Comparison of ENCODE assay signal across 18 cellular contexts in the genomic region with DNA sequence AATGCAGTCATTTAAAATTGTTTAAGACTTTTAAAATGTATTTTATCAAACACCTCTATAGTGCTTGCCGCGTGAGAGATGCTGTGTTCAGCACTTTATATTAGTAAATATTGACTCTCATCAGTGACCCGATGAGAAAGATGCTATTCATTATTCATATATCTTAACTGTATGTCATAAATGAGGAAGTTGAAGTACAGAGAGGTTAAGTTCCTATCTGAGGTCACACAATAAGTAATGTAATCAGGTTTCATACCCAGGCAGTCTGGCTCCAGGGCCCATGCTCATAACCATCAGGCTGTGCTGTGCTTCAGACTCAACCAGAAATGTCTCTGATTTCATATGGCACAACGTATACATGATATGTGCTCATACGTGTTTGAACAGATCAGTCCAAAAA.
"Had no signal": no experiment of that assay in that cellular context is flagged by ENCODE, and none has a peak within 500 bp of the region (broad histone marks: within the 10 kb centered on the region; RNA-seq: fewer than 3 reads in every experiment).

No MANE protein-coding gene starts in this region.

- H3K4me3 Mint-ChIP-seq: activated naive CD4-positive, alpha-beta T cell treated with anti-CD3 and anti-CD28 coated beads for 36 hours; activated T-helper 17 cell treated with anti-CD3 and anti-CD28 coated beads, Interleukin-2, amount 50 U/mL, for 72 hours; dendritic cell treated with granulocyte-macrophage colony-stimulating factor and Interleukin-4, amounts not matched to agents 40 ng/mL and 50 ng/mL, for 4 days; immature natural killer cell; natural killer cell treated with Interleukin-12 subunit alpha and Interleukin-12 subunit beta and Interleukin-15 and Interleukin-18, amount 100 ng/mL, for 72 hours had no signal

- H3K27me3 Mint-ChIP-seq: dendritic cell treated with granulocyte-macrophage colony-stimulating factor and Interleukin-4, amounts not matched to agents 40 ng/mL and 50 ng/mL, for 4 days had no signal

- H3K9me3 ChIP-seq: ascending aorta, breast epithelium, heart left ventricle, tibial nerve had no signal

- H3K27ac ChIP-seq: ascending aorta, breast epithelium, heart left ventricle, tibial nerve had no signal

- H3K4me3 ChIP-seq: ascending aorta, breast epithelium, heart left ventricle, tibial nerve had no signal

- H3K4me1 ChIP-seq: ascending aorta, breast epithelium, heart left ventricle had no signal

- DNase-seq: activated CD4-positive, alpha-beta T cell treated with anti-CD3 and anti-CD28 coated beads for 1 hour; activated CD4-positive, alpha-beta T cell treated with anti-CD3 and anti-CD28 coated beads, Interleukin-2, amount 50 U/mL, for 4 hours; activated naive CD4-positive, alpha-beta T cell treated with anti-CD3 and anti-CD28 coated beads for 36 hours; cerebellar nuclear complex; effector memory CD4-positive, alpha-beta T cell; foreskin melanocyte; heart left ventricle; immature natural killer cell; mesenchymal stem cell; stimulated activated CD4-positive, alpha-beta T cell treated with anti-CD3 and anti-CD28 coated beads, Interleukin-2, amount 100 ng/mL, for 48 hours; stimulated activated naive CD4-positive, alpha-beta T cell; substantia nigra had no signal

- H3K36me3 Mint-ChIP-seq: immature natural killer cell; natural killer cell treated with Interleukin-12 subunit alpha and Interleukin-12 subunit beta and Interleukin-15 and Interleukin-18, amount 100 ng/mL, for 72 hours had no signal

- H3K36me3 ChIP-seq: ascending aorta, breast epithelium, heart left ventricle, tibial nerve had no signal

- H3K27ac Mint-ChIP-seq: activated naive CD4-positive, alpha-beta T cell treated with anti-CD3 and anti-CD28 coated beads for 36 hours; activated T-helper 17 cell treated with anti-CD3 and anti-CD28 coated beads, Interleukin-2, amount 50 U/mL, for 72 hours; dendritic cell treated with granulocyte-macrophage colony-stimulating factor and Interleukin-4, amounts not matched to agents 40 ng/mL and 50 ng/mL, for 4 days; immature natural killer cell; natural killer cell treated with Interleukin-12 subunit alpha and Interleukin-12 subunit beta and Interleukin-15 and Interleukin-18, amount 100 ng/mL, for 72 hours had no signal

- ATAC-seq: activated T-helper 17 cell treated with anti-CD3 and anti-CD28 coated beads, Interleukin-2, amount 50 U/mL, for 72 hours; heart left ventricle; natural killer cell treated with Interleukin-12 subunit alpha and Interleukin-12 subunit beta and Interleukin-15 and Interleukin-18, amount 100 ng/mL, for 72 hours had no signal

- H3K27me3 ChIP-seq: ascending aorta, breast epithelium, heart left ventricle, tibial nerve had no signal

- H3K9me3 Mint-ChIP-seq: activated naive CD4-positive, alpha-beta T cell treated with anti-CD3 and anti-CD28 coated beads for 36 hours; activated T-helper 17 cell treated with anti-CD3 and anti-CD28 coated beads, Interleukin-2, amount 50 U/mL, for 72 hours; dendritic cell treated with granulocyte-macrophage colony-stimulating factor and Interleukin-4, amounts not matched to agents 40 ng/mL and 50 ng/mL, for 4 days; natural killer cell treated with Interleukin-12 subunit alpha and Interleukin-12 subunit beta and Interleukin-15 and Interleukin-18, amount 100 ng/mL, for 72 hours had no signal
